1 cellular context compared by ENCODE assay signal in the genomic region with DNA sequence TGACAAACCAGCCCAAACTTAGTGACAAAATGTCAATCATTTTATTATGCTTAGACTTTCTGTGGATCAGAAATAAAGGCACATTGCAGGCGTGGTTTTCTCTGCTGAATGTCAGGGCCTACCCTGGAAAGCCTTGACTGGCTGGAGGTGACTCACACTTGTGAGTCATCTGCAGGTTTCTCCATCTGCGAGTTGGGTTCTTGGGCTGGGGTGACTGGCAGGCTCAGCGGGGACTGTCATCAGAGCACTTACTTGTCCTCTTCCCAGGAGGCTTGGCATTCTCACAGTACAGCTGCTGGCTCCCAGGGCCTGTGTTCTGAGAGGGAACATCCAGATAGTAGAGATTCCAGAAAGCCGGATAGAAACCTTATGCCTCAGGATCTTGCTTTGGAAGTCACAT.
TF ChIP-seq lines count a peak whose summit lies in the region.

No MANE protein-coding gene starts in this region.

TF ChIP-seq in H1, 55 proteins besides CTCF, POLR2A, EP300 and RAD21 (continued from another document):
- TF ChIP-seq, protein P1, sequence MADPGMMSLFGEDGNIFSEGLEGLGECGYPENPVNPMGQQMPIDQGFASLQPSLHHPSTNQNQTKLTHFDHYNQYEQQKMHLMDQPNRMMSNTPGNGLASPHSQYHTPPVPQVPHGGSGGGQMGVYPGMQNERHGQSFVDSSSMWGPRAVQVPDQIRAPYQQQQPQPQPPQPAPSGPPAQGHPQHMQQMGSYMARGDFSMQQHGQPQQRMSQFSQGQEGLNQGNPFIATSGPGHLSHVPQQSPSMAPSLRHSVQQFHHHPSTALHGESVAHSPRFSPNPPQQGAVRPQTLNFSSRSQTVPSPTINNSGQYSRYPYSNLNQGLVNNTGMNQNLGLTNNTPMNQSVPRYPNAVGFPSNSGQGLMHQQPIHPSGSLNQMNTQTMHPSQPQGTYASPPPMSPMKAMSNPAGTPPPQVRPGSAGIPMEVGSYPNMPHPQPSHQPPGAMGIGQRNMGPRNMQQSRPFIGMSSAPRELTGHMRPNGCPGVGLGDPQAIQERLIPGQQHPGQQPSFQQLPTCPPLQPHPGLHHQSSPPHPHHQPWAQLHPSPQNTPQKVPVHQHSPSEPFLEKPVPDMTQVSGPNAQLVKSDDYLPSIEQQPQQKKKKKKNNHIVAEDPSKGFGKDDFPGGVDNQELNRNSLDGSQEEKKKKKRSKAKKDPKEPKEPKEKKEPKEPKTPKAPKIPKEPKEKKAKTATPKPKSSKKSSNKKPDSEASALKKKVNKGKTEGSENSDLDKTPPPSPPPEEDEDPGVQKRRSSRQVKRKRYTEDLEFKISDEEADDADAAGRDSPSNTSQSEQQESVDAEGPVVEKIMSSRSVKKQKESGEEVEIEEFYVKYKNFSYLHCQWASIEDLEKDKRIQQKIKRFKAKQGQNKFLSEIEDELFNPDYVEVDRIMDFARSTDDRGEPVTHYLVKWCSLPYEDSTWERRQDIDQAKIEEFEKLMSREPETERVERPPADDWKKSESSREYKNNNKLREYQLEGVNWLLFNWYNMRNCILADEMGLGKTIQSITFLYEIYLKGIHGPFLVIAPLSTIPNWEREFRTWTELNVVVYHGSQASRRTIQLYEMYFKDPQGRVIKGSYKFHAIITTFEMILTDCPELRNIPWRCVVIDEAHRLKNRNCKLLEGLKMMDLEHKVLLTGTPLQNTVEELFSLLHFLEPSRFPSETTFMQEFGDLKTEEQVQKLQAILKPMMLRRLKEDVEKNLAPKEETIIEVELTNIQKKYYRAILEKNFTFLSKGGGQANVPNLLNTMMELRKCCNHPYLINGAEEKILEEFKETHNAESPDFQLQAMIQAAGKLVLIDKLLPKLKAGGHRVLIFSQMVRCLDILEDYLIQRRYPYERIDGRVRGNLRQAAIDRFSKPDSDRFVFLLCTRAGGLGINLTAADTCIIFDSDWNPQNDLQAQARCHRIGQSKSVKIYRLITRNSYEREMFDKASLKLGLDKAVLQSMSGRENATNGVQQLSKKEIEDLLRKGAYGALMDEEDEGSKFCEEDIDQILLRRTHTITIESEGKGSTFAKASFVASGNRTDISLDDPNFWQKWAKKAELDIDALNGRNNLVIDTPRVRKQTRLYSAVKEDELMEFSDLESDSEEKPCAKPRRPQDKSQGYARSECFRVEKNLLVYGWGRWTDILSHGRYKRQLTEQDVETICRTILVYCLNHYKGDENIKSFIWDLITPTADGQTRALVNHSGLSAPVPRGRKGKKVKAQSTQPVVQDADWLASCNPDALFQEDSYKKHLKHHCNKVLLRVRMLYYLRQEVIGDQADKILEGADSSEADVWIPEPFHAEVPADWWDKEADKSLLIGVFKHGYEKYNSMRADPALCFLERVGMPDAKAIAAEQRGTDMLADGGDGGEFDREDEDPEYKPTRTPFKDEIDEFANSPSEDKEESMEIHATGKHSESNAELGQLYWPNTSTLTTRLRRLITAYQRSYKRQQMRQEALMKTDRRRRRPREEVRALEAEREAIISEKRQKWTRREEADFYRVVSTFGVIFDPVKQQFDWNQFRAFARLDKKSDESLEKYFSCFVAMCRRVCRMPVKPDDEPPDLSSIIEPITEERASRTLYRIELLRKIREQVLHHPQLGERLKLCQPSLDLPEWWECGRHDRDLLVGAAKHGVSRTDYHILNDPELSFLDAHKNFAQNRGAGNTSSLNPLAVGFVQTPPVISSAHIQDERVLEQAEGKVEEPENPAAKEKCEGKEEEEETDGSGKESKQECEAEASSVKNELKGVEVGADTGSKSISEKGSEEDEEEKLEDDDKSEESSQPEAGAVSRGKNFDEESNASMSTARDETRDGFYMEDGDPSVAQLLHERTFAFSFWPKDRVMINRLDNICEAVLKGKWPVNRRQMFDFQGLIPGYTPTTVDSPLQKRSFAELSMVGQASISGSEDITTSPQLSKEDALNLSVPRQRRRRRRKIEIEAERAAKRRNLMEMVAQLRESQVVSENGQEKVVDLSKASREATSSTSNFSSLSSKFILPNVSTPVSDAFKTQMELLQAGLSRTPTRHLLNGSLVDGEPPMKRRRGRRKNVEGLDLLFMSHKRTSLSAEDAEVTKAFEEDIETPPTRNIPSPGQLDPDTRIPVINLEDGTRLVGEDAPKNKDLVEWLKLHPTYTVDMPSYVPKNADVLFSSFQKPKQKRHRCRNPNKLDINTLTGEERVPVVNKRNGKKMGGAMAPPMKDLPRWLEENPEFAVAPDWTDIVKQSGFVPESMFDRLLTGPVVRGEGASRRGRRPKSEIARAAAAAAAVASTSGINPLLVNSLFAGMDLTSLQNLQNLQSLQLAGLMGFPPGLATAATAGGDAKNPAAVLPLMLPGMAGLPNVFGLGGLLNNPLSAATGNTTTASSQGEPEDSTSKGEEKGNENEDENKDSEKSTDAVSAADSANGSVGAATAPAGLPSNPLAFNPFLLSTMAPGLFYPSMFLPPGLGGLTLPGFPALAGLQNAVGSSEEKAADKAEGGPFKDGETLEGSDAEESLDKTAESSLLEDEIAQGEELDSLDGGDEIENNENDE (IDR thresholded peaks at IDR 0.05; ENCODE audit: insufficient replicate concordance, low read length) = no peak
- TF ChIP-seq, protein P2, sequence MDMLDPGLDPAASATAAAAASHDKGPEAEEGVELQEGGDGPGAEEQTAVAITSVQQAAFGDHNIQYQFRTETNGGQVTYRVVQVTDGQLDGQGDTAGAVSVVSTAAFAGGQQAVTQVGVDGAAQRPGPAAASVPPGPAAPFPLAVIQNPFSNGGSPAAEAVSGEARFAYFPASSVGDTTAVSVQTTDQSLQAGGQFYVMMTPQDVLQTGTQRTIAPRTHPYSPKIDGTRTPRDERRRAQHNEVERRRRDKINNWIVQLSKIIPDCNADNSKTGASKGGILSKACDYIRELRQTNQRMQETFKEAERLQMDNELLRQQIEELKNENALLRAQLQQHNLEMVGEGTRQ (IDR thresholded peaks at IDR 0.05; ENCODE audit: low read length) = no peak
- TF ChIP-seq CHD1 (IDR thresholded peaks at IDR 0.05; ENCODE audit: low read depth, low read length) (no peak), MAFK (IDR thresholded peaks at IDR 0.05; ENCODE audit: low read depth, low read length) (no peak), HDAC6 (IDR thresholded peaks at IDR 0.05; ENCODE audit: low read depth, low read length) (no peak), BACH1 (IDR thresholded peaks at IDR 0.05; ENCODE audit: low read length) (no peak)
